In the genomic region with DNA sequence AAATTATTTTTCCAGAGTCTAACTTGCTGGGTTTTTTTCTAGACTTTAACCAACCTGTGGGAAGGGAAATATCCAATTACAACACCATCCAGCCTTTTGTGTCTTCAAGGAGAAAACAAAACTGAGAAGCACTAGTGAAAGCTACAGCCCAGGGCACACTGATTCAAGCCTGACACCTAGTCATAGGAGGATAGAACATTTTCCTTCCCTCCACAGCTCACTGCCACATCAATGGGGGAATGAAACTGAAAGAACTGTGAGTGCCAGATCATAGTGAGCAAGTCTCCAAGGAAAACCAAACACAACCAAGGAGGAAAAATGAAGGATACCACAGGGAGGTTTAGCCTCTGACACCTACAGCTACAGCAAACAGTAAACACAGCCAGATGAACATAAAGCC, we compare ENCODE assay signal across 15 cellular contexts. TPM values are rescaled to one million over a fixed set of nuclear protein-coding genes. Genes with fewer than 3 reads are reported as not detected.
A peak's percentile ranks its signal among the peaks of the same experiment; 100 is the strongest.
DNase-seq lines count a peak whose midpoint lies in the region; ATAC-seq and TF ChIP-seq lines count a peak whose summit lies in the region.
"Had no signal": no experiment of that assay in that cellular context is flagged by ENCODE, and none has a peak within 500 bp of the region (broad histone marks: within the 10 kb centered on the region; RNA-seq: fewer than 3 reads in every experiment).

No MANE protein-coding gene starts in this region.

- H3K79me2 ChIP-seq in smooth muscle cell (ENCODE audit: low read depth) = no peaks in the 10 kb centered on the region

- no peak for TF ChIP-seq CTCF in smooth muscle cell (IDR thresholded peaks at IDR 0.05; ENCODE audit: borderline replicate concordance, insufficient read depth, poor library complexity, severe bottlenecking)

- H3K27me3 ChIP-seq in smooth muscle cell (ENCODE audit: low read depth) = no peaks in the 10 kb centered on the region

- H3K4me2 ChIP-seq in smooth muscle cell = no peak overlapping the region

- no peaks in the 10 kb centered on the region for H3K9me3 ChIP-seq in smooth muscle cell (replicated peaks; ENCODE audit: low read depth)
- H3K9me3 ChIP-seq: heart left ventricle had no signal

- H3K36me3 ChIP-seq in smooth muscle cell (ENCODE audit: low read depth) = no peaks in the 10 kb centered on the region
- H3K36me3 ChIP-seq: heart left ventricle had no signal

- ATAC-seq in GM18858 (IDR thresholded peaks at IDR 0.05; ENCODE audit: unreplicated experiment) (peak; percentile 68), GM19395 (IDR thresholded peaks at IDR 0.05; ENCODE audit: unreplicated experiment) (peak; percentile 80), HG02973 (IDR thresholded peaks at IDR 0.05; ENCODE audit: unreplicated experiment) (peak; percentile 91), GM19035 (IDR thresholded peaks at IDR 0.05; ENCODE audit: unreplicated experiment) (no peak)
- ATAC-seq: heart left ventricle, left lobe of liver had no signal

- H3F3A ChIP-seq in smooth muscle cell (ENCODE audit: low read depth) = no peaks in the 10 kb centered on the region

- no peaks in the 10 kb centered on the region for H3K4me1 ChIP-seq in smooth muscle cell (ENCODE audit: low read depth)
- H3K4me1 ChIP-seq: heart left ventricle had no signal

- H3K27ac ChIP-seq in smooth muscle cell (ENCODE audit: low read depth) = no peak overlapping the region
- H3K27ac ChIP-seq: heart left ventricle had no signal

- DNase-seq in astrocyte of the hippocampus (ENCODE audit: low read depth, low spot score) (peak; percentile 3), RKO (ENCODE audit: low spot score) (no peak), smooth muscle cell (lab: John Stamatoyannopoulos, UW; ENCODE audit: unreplicated experiment) (no peak)
- DNase-seq: CD4-positive, CD25-positive, alpha-beta regulatory T cell; heart left ventricle; MV-4-11; nephron progenitor cell had no signal

- no peak overlapping the region for H3K9ac ChIP-seq in smooth muscle cell (ENCODE audit: low read depth)

- no peaks in the 10 kb centered on the region for H4K20me1 ChIP-seq in smooth muscle cell (ENCODE audit: low read depth)

- H3K4me3 ChIP-seq in smooth muscle cell = no peak overlapping the region
- H3K4me3 ChIP-seq: heart left ventricle had no signal

- no peak overlapping the region for H2AFZ ChIP-seq in smooth muscle cell (ENCODE audit: low read depth)

RNA-seq across cellular contexts. Expression of a gene that starts 43.3 kb away (rescaled TPM):
- total RNA-seq in smooth muscle cell = not detected in 2 replicates
- not detected in 2 replicates for polyA plus RNA-seq in smooth muscle cell
- total RNA-seq: CD4-positive, CD25-positive, alpha-beta regulatory T cell; chondrocyte; epithelial cell of proximal tubule; heart left ventricle; left lobe of liver; OCI-LY7 had no signal
- polyA plus RNA-seq: CD4-positive, CD25-positive, alpha-beta regulatory T cell; heart left ventricle had no signal

RNA-seq across cellular contexts. Expression of a gene that starts 55.9 kb away (rescaled TPM):
- not detected in 2 replicates for total RNA-seq in smooth muscle cell
- polyA plus RNA-seq in smooth muscle cell = not detected in 2 replicates
- total RNA-seq: CD4-positive, CD25-positive, alpha-beta regulatory T cell; chondrocyte; epithelial cell of proximal tubule; heart left ventricle; left lobe of liver; OCI-LY7 had no signal
- polyA plus RNA-seq: CD4-positive, CD25-positive, alpha-beta regulatory T cell; heart left ventricle had no signal
